In the genomic region with DNA sequence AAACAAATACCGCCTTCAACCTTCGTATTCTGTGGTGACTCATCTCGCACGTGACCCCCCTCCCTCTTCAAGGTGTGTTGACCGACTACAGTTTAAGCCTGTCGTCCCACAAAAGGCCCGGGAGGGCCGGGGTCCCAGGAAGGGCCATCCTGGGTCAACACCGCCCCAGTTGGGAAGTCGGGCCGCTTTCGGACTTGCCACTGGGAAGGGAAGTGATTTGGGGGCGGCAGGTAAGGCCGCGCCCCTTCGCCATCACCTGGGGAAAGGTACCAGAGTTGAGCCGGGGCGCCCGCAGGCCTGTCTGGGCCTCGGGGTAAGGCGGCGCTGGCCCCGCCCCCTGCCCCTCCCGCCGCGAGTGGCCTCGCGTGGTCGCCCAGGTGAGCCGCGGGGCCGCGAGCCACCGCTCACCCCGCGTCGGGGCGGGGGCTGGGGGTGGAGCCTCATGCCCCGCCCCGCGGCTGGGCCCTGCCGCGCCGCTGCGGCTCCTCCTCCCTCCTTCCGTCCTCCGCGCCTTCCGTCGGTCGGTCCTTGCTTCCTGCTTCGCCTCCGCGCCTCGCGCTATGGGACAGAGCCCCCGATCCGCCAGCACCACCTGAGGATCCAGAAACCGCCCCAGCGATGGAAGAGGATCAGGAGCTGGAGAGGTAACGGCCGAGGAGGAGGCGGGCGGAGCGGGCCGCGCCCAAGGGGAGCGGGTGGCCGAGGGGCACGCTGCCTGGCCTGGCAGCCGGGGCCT, we compare ENCODE assay signal across 8 cellular contexts. TPM values are rescaled to one million over a fixed set of nuclear protein-coding genes. Genes with fewer than 3 reads are reported as not detected.
DNase-seq lines count a peak whose midpoint lies in the region; ATAC-seq and TF ChIP-seq lines count a peak whose summit lies in the region.

A gene with protein sequence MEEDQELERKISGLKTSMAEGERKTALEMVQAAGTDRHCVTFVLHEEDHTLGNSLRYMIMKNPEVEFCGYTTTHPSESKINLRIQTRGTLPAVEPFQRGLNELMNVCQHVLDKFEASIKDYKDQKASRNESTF (plus strand): TSS at position 527 of the 736 bp plus-strand sequence. CDS start 92 bp downstream, at position 619.

- BruUV-seq in A673 (replicated peaks; lab: Mats Ljungman, UMichigan) = no TSS peak

- POLR2A ChIA-PET in A673 (lab: Charles Lee; ENCODE audit: low non-redundant PET) = no interaction called here

- intact Hi-C loops in A673 (cut with micrococcal nuclease; ENCODE audit: unreplicated experiment) = no loop called here

- H3K27me3 ChIP-seq in A673 (replicated peaks; ENCODE audit: insufficient read depth, low read depth, low read length, poor library complexity) = no peaks in the 10 kb centered on the region

- H3K4me1 ChIP-seq in A673 (ENCODE audit: insufficient read depth, low read length, poor library complexity, severe bottlenecking) = peaks cover 15% of the 10 kb centered on the region

- peaks cover 23% of the 10 kb centered on the region for H3K36me3 ChIP-seq in A673 (ENCODE audit: insufficient read depth, low read length, poor library complexity, severe bottlenecking)

- no peak for TF ChIP-seq CTCF in A673 (conservative IDR thresholded peaks at IDR 0.05; ENCODE audit: low read depth, low read length)

- peak within 1 kb of the TSS; percentile 90 for H3K27ac ChIP-seq in A673 (ENCODE audit: low read depth, low read length, poor library complexity, severe bottlenecking)

- H3K4me3 ChIP-seq in A673 (ENCODE audit: low read depth, low read length, poor library complexity, severe bottlenecking) = peak within 1 kb of the TSS; percentile 96

- DNase-seq in A673 (ENCODE audit: low spot score) (peak; percentile 80), NCI-H2227 treated with DMSO at 0.1 percent for 48 hours (lab: John Stamatoyannopoulos, UW) (peak; percentile 35), iris pigment epithelial cell (ENCODE audit: low read depth) (peak; percentile 76)
- DNase-seq in activated CD4-positive, CD25-positive, alpha-beta regulatory T cell treated with anti-CD3 and anti-CD28 coated beads, Interleukin-2, amount 50 U/mL, for 16 hours (ENCODE audit: low read depth, low spot score) = peak; percentile 75
- DNase-seq in central memory CD4-positive, alpha-beta T cell = peak; percentile 86
- DNase-seq in stimulated activated CD4-positive, alpha-beta T cell treated with anti-CD3 and anti-CD28 coated beads, Interleukin-12 subunit alpha, Interleukin-12 subunit beta, amount 100 ng/mL, for 4 hours = peak; percentile 80

- ATAC-seq in GM18861 (IDR thresholded peaks at IDR 0.05; ENCODE audit: unreplicated experiment) (peak; percentile 62), HG03066 (IDR thresholded peaks at IDR 0.05; ENCODE audit: low read depth, unreplicated experiment) (peak; percentile 48)

- CTCF ChIA-PET in A673 (lab: Charles Lee) = interaction anchor here (0.9 kb wide), 1 partner anchor 14 kb away, joined by 3 read pairs; no protein-coding TSS in a partner anchor

- H3K9me3 ChIP-seq in A673 (ENCODE audit: low read depth, low read length, poor library complexity, severe bottlenecking) = no peaks in the 10 kb centered on the region

RNA-seq across cellular contexts. Expression of the gene that starts here (rescaled TPM):
- 116 and 118 TPM in 2 replicates for total RNA-seq in A673 (2021)

Comparison
In these comparisons a context has a peak if more than half of its experiments do, and no peak if none do; other contexts are left out.
1. Peak in every context shown above with its lines: DNase-seq, ATAC-seq, H3K4me3 ChIP-seq and H3K27ac ChIP-seq.
2. DNase-seq: peak in every context shown above with its lines; median percentile 86 in central memory CD4-positive, alpha-beta T cell; 80 in A673; 80 in stimulated activated CD4-positive, alpha-beta T cell treated with anti-CD3 and anti-CD28 coated beads, Interleukin-12 subunit alpha, Interleukin-12 subunit beta, amount 100 ng/mL, for 4 hours; 76 in iris pigment epithelial cell; 75 in activated CD4-positive, CD25-positive, alpha-beta regulatory T cell treated with anti-CD3 and anti-CD28 coated beads, Interleukin-2, amount 50 U/mL, for 16 hours; 35 in NCI-H2227 treated with DMSO at 0.1 percent for 48 hours.